Comparison of ENCODE assay signal across 9 cellular contexts in genomic region chr1:181482521-181483083, GRCh38. TPM values are rescaled to one million over a fixed set of nuclear protein-coding genes. Genes with fewer than 3 reads are reported as not detected.
DNase-seq lines count a peak whose midpoint lies in the region; ATAC-seq and TF ChIP-seq lines count a peak whose summit lies in the region.
"Had no signal": no experiment of that assay in that cellular context is flagged by ENCODE, and none has a peak within 500 bp of the region (broad histone marks: within the 10 kb centered on the region; RNA-seq: fewer than 3 reads in every experiment).

No MANE protein-coding gene starts in this region.

- H3K4me1 Mint-ChIP-seq in Calu3 (ENCODE audit: low read depth, unreplicated experiment), result no peaks in the 10 kb centered on the region

- no TSS peak for BruUV-seq in Calu3 (replicated peaks; lab: Mats Ljungman, UMichigan)

- intact Hi-C loops in Calu3 (cut with micrococcal nuclease; ENCODE audit: unreplicated experiment), result no loop called here

- peak; percentile 49 for ATAC-seq in HG03521 (IDR thresholded peaks at IDR 0.05; ENCODE audit: unreplicated experiment)

- H3K27ac ChIP-seq in C4-2B, result no peak overlapping the region

- DNase-seq in GM19240 (ENCODE audit: insufficient read length, low spot score), result peak; percentile 41
- DNase-seq in activated naive CD4-positive, alpha-beta T cell treated with anti-CD3 and anti-CD28 coated beads, Interleukin-2, amount 50 U/mL, for 16 hours, result peak; percentile 16
- peak; percentile 50 for DNase-seq in stimulated activated CD4-positive, alpha-beta T cell treated with anti-CD3 and anti-CD28 coated beads, Interleukin-1b, Interleukin-23, amount 100 ng/mL, for 48 hours
- DNase-seq in Calu3, result no peak
- DNase-seq in NCI-H1694 treated with DMSO at 0.1 percent for 48 hours (lab: John Stamatoyannopoulos, UW), result no peak

- CTCF ChIA-PET in Calu3 (lab: Charles Lee), result no interaction called here

- TF ChIP-seq CTCF in C4-2B (conservative IDR thresholded peaks at IDR 0.05), result peak; percentile 16; the same call in 1 of the 2 replicates
- no peak for TF ChIP-seq CTCF in Calu3 (IDR thresholded peaks at IDR 0.05; ENCODE audit: unreplicated experiment)

- H3K9me3 Mint-ChIP-seq in Calu3 (ENCODE audit: low read depth, unreplicated experiment), result no peaks in the 10 kb centered on the region
- H3K9me3 Mint-ChIP-seq: central memory CD8-positive, alpha-beta T cell had no signal

- no peaks in the 10 kb centered on the region for H3K36me3 Mint-ChIP-seq in Calu3 (ENCODE audit: insufficient read depth, unreplicated experiment)

- peaks cover 73% of the 10 kb centered on the region for H3K27me3 Mint-ChIP-seq in Calu3 (ENCODE audit: unreplicated experiment)

- no peak overlapping the region for H3K4me3 Mint-ChIP-seq in Calu3 (ENCODE audit: low read depth, unreplicated experiment)
- H3K4me3 Mint-ChIP-seq: central memory CD8-positive, alpha-beta T cell had no signal

- no peak overlapping the region for H3K27ac Mint-ChIP-seq in Calu3 (ENCODE audit: unreplicated experiment)

- H3K4me3 ChIP-seq in iPS-11a (ENCODE audit: low read depth, low read length), result peak overlapping the region; percentile 25

RNA-seq across cellular contexts. Expression of gene CACNA1E, which starts 0.7 kb away (rescaled TPM):
- not detected in 2 replicates for total RNA-seq in Calu3 (2022)

Comparison
In these comparisons a context has a peak if more than half of its experiments do, and no peak if none do; other contexts are left out.
1. DNase-seq: peak in GM19240 (single experiment), activated naive CD4-positive, alpha-beta T cell treated with anti-CD3 and anti-CD28 coated beads, Interleukin-2, amount 50 U/mL, for 16 hours (single experiment) and stimulated activated CD4-positive, alpha-beta T cell treated with anti-CD3 and anti-CD28 coated beads, Interleukin-1b, Interleukin-23, amount 100 ng/mL, for 48 hours (single experiment); none in Calu3 (single experiment) and NCI-H1694 treated with DMSO at 0.1 percent for 48 hours (single experiment).